Comparison of ENCODE assay signal across 31 cellular contexts in genomic region chr1:98294127-98294526, GRCh38.
"Had no signal": no experiment of that assay in that cellular context is flagged by ENCODE, and none has a peak within 500 bp of the region (broad histone marks: within the 10 kb centered on the region; RNA-seq: fewer than 3 reads in every experiment).

No MANE protein-coding gene starts in this region.

- DNase-seq: activated CD4-positive, alpha-beta memory T cell treated with anti-CD3 and anti-CD28 coated beads, Interleukin-2, amount 10 ng/mL, durations not matched to agents 7 days and 5 days; activated CD4-positive, alpha-beta T cell treated with anti-CD3 and anti-CD28 coated beads for 1 hour; activated CD4-positive, alpha-beta T cell treated with anti-CD3 and anti-CD28 coated beads for 4 hours; activated CD4-positive, alpha-beta T cell treated with anti-CD3 and anti-CD28 coated beads, Interleukin-2, amount 10 ng/mL, durations not matched to agents 7 days and 5 days; activated CD4-positive, alpha-beta T cell treated with anti-CD3 and anti-CD28 coated beads, Interleukin-2, amount 50 U/mL, for 4 hours; activated CD8-positive, alpha-beta memory T cell treated with anti-CD3 and anti-CD28 coated beads, Interleukin-2, amount 50 U/mL, for 48 hours; activated gamma-delta T cell; activated naive CD4-positive, alpha-beta T cell; activated naive CD4-positive, alpha-beta T cell treated with anti-CD3 and anti-CD28 coated beads, Interleukin-2, amount 10 ng/mL, durations not matched to agents 7 days and 5 days; activated naive CD8-positive, alpha-beta T cell treated with anti-CD3 and anti-CD28 coated beads, Interleukin-2, amount 10 ng/mL, durations not matched to agents 7 days and 5 days; activated T-cell treated with anti-CD3 and anti-CD28 coated beads for 4 hours; activated T-cell treated with anti-CD3 and anti-CD28 coated beads, Interleukin-2, amount 50 U/mL, for 24 hours; activated T-cell treated with anti-CD3 and anti-CD28 coated beads, Interleukin-2, amount 50 U/mL, for 72 hours; amniotic stem cell; anterior cingulate cortex; brain microvascular endothelial cell; caudate nucleus; effector CD8-positive, alpha-beta T cell; erythroblast; foreskin melanocyte; heart right ventricle; T-helper 2 cell had no signal

- H3K4me3 ChIP-seq: esophagus muscularis mucosa, gastroesophageal sphincter, heart right ventricle had no signal

- ATAC-seq: activated naive CD4-positive, alpha-beta T cell treated with anti-CD3 and anti-CD28 coated beads, Interleukin-2, amount 50 U/mL, for 72 hours; activated T-cell treated with anti-CD3 and anti-CD28 coated beads, Interleukin-2, amount 50 U/mL, for 72 hours; gastroesophageal sphincter; heart right ventricle; WTC11 had no signal

- FAIRE-seq: astrocyte, colon, endometrium, endothelial cell of umbilical vein had no signal

- H3K9me3 ChIP-seq: esophagus muscularis mucosa, gastroesophageal sphincter had no signal

- H3K36me3 ChIP-seq: brain microvascular endothelial cell, esophagus muscularis mucosa, gastroesophageal sphincter, heart right ventricle had no signal

- H3K27me3 ChIP-seq: brain microvascular endothelial cell, esophagus muscularis mucosa, gastroesophageal sphincter, heart right ventricle had no signal

- H3K4me1 ChIP-seq: esophagus muscularis mucosa, gastroesophageal sphincter, heart right ventricle had no signal

- H3K27ac ChIP-seq: brain microvascular endothelial cell, esophagus muscularis mucosa, gastroesophageal sphincter, heart right ventricle, VCaP had no signal
